8 cellular contexts compared by ENCODE assay signal in the genomic region with DNA sequence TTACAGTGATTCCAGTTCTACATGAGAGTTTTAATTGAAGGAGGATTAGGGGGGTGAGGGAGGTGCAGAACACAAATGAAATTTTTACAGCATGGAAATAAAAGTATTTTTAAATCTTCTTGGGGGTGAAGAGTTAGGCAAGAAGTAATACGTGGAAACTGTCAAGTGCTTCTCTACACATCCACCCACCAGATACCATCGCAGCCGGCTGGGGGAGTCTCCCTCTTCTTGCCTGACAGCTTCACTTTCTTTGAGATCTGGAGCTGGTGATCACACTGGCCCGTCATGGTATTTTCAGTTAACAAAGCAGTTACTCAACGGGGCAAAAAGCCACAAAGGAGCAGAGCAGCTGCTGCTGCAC. TPM values are rescaled to one million over a fixed set of nuclear protein-coding genes. Genes with fewer than 3 reads are reported as not detected.
A peak's percentile ranks its signal among the peaks of the same experiment; 100 is the strongest.
DNase-seq lines count a peak whose midpoint lies in the region; ATAC-seq and TF ChIP-seq lines count a peak whose summit lies in the region.

No MANE protein-coding gene starts in this region.

- H3K79me2 ChIP-seq in GM23248 (ENCODE audit: insufficient read depth) (0 out of 2 replicates have a peak, but pooled peaks cover 14% of the 10 kb centered on the region), parathyroid adenoma (no peaks in the 10 kb centered on the region)

- H3K9me2 ChIP-seq in GM23248 (ENCODE audit: insufficient read depth), result no peaks in the 10 kb centered on the region

- H3K27me3 ChIP-seq in GM23248 (replicated peaks; ENCODE audit: insufficient read depth), result no peaks in the 10 kb centered on the region
- peaks cover 16% of the 10 kb centered on the region for H3K27me3 ChIP-seq in RWPE2 (ENCODE audit: insufficient read depth, poor library complexity, severe bottlenecking)
- H3K27me3 ChIP-seq in parathyroid adenoma (ENCODE audit: control insufficient read depth, insufficient read depth, low read length), result no peaks in the 10 kb centered on the region

- H3K4me1 ChIP-seq in GM23248 (ENCODE audit: insufficient read depth), result peaks cover 6% of the 10 kb centered on the region
- no peaks in the 10 kb centered on the region for H3K4me1 ChIP-seq in RWPE2 (ENCODE audit: insufficient read depth, poor library complexity, severe bottlenecking)
- no peaks in the 10 kb centered on the region for H3K4me1 ChIP-seq in parathyroid adenoma

- no peak for ATAC-seq in RWPE2 (ENCODE audit: low read depth)

- peak overlapping the region; percentile 72 for H2AFZ ChIP-seq in GM23248
- peak overlapping the region; percentile 89 for H2AFZ ChIP-seq in parathyroid adenoma

- TF ChIP-seq CTCF in RWPE2 (IDR thresholded peaks at IDR 0.05; ENCODE audit: poor library complexity, severe bottlenecking) (no peak), epithelial cell of esophagus (IDR thresholded peaks at IDR 0.05; ENCODE audit: insufficient read depth, low read depth, low read length, missing control alignments) (no peak), parathyroid adenoma (IDR thresholded peaks at IDR 0.05) (no peak)

- in situ Hi-C loops in GM23248 (cut with MboI), result no loop called here

- H3F3A ChIP-seq in GM23248 (ENCODE audit: insufficient read depth), result peaks cover 21% of the 10 kb centered on the region

- H3K9ac ChIP-seq in GM23248 (peak overlapping the region; percentile 96), parathyroid adenoma (no peak overlapping the region)

- DNase-seq in GM23248 (no peak), RWPE2 (ENCODE audit: low spot score) (no peak), epithelial cell of esophagus (ENCODE audit: low read depth) (no peak), C1 segment of cervical spinal cord (lab: John Stamatoyannopoulos, UW) (no peak), retina (no peak), glomerular visceral epithelial cell (ENCODE audit: extremely low spot score) (no peak), globus pallidus (ENCODE audit: low spot score) (no peak)

- H3K36me3 ChIP-seq in GM23248 (ENCODE audit: low read depth) (no peaks in the 10 kb centered on the region), RWPE2 (ENCODE audit: low read depth) (no peaks in the 10 kb centered on the region; the same call in 1 of the 2 replicates), parathyroid adenoma (ENCODE audit: control insufficient read depth, insufficient read depth, low read length) (no peaks in the 10 kb centered on the region)

- H3K4me2 ChIP-seq in GM23248 (ENCODE audit: unreplicated experiment) (peak overlapping the region; percentile 79), parathyroid adenoma (ENCODE audit: low read length) (peak overlapping the region; percentile 69)

- H3K4me3 ChIP-seq in GM23248 (peak overlapping the region; percentile 85), RWPE2 (ENCODE audit: severe bottlenecking) (peak overlapping the region; percentile 77), epithelial cell of esophagus (ENCODE audit: low read length) (peak overlapping the region; percentile 69), parathyroid adenoma (ENCODE audit: low read depth, low read length) (peak overlapping the region; percentile 75)

- H3K27ac ChIP-seq in GM23248 (peak overlapping the region; percentile 97), RWPE2 (ENCODE audit: poor library complexity, severe bottlenecking) (peak overlapping the region; percentile 55), parathyroid adenoma (peak overlapping the region; percentile 84)

- 2 to 3% methylated on average over 5 of the region's 5 CpGs for whole genome bisulfite sequencing in GM23248 (ENCODE audit: low coverage in 1 of 2, low lambda C conversion rate in 2 of 2, missing lambda C conversion rate in 2 of 2), 2 experiments

- H3K9me3 ChIP-seq in GM23248 (ENCODE audit: low read depth) (no peaks in the 10 kb centered on the region), RWPE2 (ENCODE audit: severe bottlenecking) (no peaks in the 10 kb centered on the region), parathyroid adenoma (ENCODE audit: control insufficient read depth, low read length) (no peaks in the 10 kb centered on the region)

- H4K20me1 ChIP-seq in GM23248 (ENCODE audit: insufficient read depth), result no peaks in the 10 kb centered on the region

RNA-seq across cellular contexts. Expression of a gene that starts 2.6 kb away (rescaled TPM):
- 1.4 and 1.8 TPM in 2 replicates for total RNA-seq in GM23248 (2014; rRNA removed; shearing (Covaris generic))
- polyA plus RNA-seq in GM23248 (2016; fragmentation: Nextera tagmentation; extraction: Ambion mirVana), result 0.56 and 1.0 TPM in 2 replicates
